In genomic region chr6:31729515-31729978, GRCh38 we compare ENCODE assay signal across 1 cellular context.
TF ChIP-seq lines count a peak whose summit lies in the region.

No MANE protein-coding gene starts in this region.

TF ChIP-seq in HepG2, 621 proteins besides CTCF, POLR2A, EP300 and RAD21 (continued from another document and continues in another):
- TF ChIP-seq, protein P1, sequence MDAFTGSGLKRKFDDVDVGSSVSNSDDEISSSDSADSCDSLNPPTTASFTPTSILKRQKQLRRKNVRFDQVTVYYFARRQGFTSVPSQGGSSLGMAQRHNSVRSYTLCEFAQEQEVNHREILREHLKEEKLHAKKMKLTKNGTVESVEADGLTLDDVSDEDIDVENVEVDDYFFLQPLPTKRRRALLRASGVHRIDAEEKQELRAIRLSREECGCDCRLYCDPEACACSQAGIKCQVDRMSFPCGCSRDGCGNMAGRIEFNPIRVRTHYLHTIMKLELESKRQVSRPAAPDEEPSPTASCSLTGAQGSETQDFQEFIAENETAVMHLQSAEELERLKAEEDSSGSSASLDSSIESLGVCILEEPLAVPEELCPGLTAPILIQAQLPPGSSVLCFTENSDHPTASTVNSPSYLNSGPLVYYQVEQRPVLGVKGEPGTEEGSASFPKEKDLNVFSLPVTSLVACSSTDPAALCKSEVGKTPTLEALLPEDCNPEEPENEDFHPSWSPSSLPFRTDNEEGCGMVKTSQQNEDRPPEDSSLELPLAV (CRISPR knock-in tag; conservative IDR thresholded peaks at IDR 0.05; ENCODE audit: low read depth): no peak
- TF ChIP-seq ZNF530 (CRISPR knock-in tag; IDR thresholded peaks at IDR 0.05; ENCODE audit: low read depth) (no peak), ZFP82 (CRISPR knock-in tag; IDR thresholded peaks at IDR 0.05; ENCODE audit: borderline replicate concordance) (no peak), PITX1 (CRISPR knock-in tag; IDR thresholded peaks at IDR 0.05) (peak; percentile 43; the same call in 1 of the 2 replicates), YY1 (IDR thresholded peaks at IDR 0.05; ENCODE audit: insufficient read depth, insufficient replicate concordance, low read depth, low read length) (peak; percentile 60), ZKSCAN1 (IDR thresholded peaks at IDR 0.05; ENCODE audit: low read length) (peak; percentile 66; the same call in 1 of the 2 replicates), SIX1 (CRISPR knock-in tag; IDR thresholded peaks at IDR 0.05; ENCODE audit: borderline replicate concordance) (no peak), SAP130 (CRISPR knock-in tag; IDR thresholded peaks at IDR 0.05; ENCODE audit: low read depth) (peak; percentile 79), MTF2 (CRISPR knock-in tag; IDR thresholded peaks at IDR 0.05; ENCODE audit: borderline replicate concordance) (no peak), TCF7 (IDR thresholded peaks at IDR 0.05; ENCODE audit: low read depth) (peak; percentile 5; the same call in 1 of the 2 replicates), RFX5 (IDR thresholded peaks at IDR 0.05; ENCODE audit: low read depth, low read length) (0 out of 2 replicates have a peak, but pooled peaks have one; percentile 6), ZNF503 (CRISPR knock-in tag; IDR thresholded peaks at IDR 0.05) (no peak), ZBTB42 (CRISPR knock-in tag; IDR thresholded peaks at IDR 0.05) (no peak), MXD4 (CRISPR knock-in tag; IDR thresholded peaks at IDR 0.05) (peak; percentile 73; the same call in 1 of the 2 replicates), TCF12 (IDR thresholded peaks at IDR 0.05) (no peak), TCF12 (CRISPR knock-in tag; IDR thresholded peaks at IDR 0.05) (no peak), JUND (CRISPR knock-in tag; IDR thresholded peaks at IDR 0.05) (0 out of 2 replicates have a peak, but pooled peaks have one; percentile 18), TP53 (CRISPR knock-in tag; conservative IDR thresholded peaks at IDR 0.05) (peak; percentile 78; the same call in 1 of the 2 replicates), PRDM4 (CRISPR knock-in tag; IDR thresholded peaks at IDR 0.05; ENCODE audit: borderline replicate concordance) (no peak; the same call in 1 of the 2 replicates), U2AF1 (optimal IDR thresholded peaks at IDR 0.05; ENCODE audit: low read depth, low read length) (no peak), HNF1B (CRISPR knock-in tag; IDR thresholded peaks at IDR 0.05) (peak; percentile 48; the same call in 1 of the 2 replicates), ZBTB8A (CRISPR knock-in tag; IDR thresholded peaks at IDR 0.05; ENCODE audit: borderline replicate concordance, low read depth) (no peak), ZNF124 (CRISPR knock-in tag; IDR thresholded peaks at IDR 0.05) (no peak; the same call in 1 of the 2 replicates), ZNF792 (CRISPR knock-in tag; IDR thresholded peaks at IDR 0.05) (peak; percentile 53; the same call in 1 of the 2 replicates), ZNF446 (CRISPR knock-in tag; IDR thresholded peaks at IDR 0.05) (no peak), SMARCE1 (IDR thresholded peaks at IDR 0.05; ENCODE audit: borderline replicate concordance) (no peak), RNF2 (conservative IDR thresholded peaks at IDR 0.05; ENCODE audit: low read depth) (no peak), MED8 (CRISPR knock-in tag; IDR thresholded peaks at IDR 0.05; ENCODE audit: insufficient replicate concordance) (peak; percentile 14), JDP2 (CRISPR knock-in tag; IDR thresholded peaks at IDR 0.05; ENCODE audit: borderline replicate concordance) (no peak), CSRNP1 (CRISPR knock-in tag; IDR thresholded peaks at IDR 0.05) (peak; percentile 80; the same call in 1 of the 2 replicates)
- TF ChIP-seq, protein P2, sequence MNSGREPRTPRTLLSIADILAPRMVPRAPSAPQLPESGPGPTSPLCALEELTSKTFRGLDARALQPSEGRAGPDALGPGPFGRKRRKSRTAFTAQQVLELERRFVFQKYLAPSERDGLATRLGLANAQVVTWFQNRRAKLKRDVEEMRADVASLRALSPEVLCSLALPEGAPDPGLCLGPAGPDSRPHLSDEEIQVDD (CRISPR knock-in tag; IDR thresholded peaks at IDR 0.05; ENCODE audit: borderline replicate concordance): no peak
- TF ChIP-seq, protein P3, sequence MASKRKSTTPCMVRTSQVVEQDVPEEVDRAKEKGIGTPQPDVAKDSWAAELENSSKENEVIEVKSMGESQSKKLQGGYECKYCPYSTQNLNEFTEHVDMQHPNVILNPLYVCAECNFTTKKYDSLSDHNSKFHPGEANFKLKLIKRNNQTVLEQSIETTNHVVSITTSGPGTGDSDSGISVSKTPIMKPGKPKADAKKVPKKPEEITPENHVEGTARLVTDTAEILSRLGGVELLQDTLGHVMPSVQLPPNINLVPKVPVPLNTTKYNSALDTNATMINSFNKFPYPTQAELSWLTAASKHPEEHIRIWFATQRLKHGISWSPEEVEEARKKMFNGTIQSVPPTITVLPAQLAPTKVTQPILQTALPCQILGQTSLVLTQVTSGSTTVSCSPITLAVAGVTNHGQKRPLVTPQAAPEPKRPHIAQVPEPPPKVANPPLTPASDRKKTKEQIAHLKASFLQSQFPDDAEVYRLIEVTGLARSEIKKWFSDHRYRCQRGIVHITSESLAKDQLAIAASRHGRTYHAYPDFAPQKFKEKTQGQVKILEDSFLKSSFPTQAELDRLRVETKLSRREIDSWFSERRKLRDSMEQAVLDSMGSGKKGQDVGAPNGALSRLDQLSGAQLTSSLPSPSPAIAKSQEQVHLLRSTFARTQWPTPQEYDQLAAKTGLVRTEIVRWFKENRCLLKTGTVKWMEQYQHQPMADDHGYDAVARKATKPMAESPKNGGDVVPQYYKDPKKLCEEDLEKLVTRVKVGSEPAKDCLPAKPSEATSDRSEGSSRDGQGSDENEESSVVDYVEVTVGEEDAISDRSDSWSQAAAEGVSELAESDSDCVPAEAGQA (IDR thresholded peaks at IDR 0.05; ENCODE audit: low read depth): no peak
- TF ChIP-seq, protein P3 (CRISPR knock-in tag; IDR thresholded peaks at IDR 0.05; ENCODE audit: borderline replicate concordance): no peak
- TF ChIP-seq, protein P4, sequence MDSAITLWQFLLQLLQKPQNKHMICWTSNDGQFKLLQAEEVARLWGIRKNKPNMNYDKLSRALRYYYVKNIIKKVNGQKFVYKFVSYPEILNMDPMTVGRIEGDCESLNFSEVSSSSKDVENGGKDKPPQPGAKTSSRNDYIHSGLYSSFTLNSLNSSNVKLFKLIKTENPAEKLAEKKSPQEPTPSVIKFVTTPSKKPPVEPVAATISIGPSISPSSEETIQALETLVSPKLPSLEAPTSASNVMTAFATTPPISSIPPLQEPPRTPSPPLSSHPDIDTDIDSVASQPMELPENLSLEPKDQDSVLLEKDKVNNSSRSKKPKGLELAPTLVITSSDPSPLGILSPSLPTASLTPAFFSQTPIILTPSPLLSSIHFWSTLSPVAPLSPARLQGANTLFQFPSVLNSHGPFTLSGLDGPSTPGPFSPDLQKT (CRISPR knock-in tag; IDR thresholded peaks at IDR 0.05; ENCODE audit: borderline replicate concordance): no peak
- TF ChIP-seq, protein P5, sequence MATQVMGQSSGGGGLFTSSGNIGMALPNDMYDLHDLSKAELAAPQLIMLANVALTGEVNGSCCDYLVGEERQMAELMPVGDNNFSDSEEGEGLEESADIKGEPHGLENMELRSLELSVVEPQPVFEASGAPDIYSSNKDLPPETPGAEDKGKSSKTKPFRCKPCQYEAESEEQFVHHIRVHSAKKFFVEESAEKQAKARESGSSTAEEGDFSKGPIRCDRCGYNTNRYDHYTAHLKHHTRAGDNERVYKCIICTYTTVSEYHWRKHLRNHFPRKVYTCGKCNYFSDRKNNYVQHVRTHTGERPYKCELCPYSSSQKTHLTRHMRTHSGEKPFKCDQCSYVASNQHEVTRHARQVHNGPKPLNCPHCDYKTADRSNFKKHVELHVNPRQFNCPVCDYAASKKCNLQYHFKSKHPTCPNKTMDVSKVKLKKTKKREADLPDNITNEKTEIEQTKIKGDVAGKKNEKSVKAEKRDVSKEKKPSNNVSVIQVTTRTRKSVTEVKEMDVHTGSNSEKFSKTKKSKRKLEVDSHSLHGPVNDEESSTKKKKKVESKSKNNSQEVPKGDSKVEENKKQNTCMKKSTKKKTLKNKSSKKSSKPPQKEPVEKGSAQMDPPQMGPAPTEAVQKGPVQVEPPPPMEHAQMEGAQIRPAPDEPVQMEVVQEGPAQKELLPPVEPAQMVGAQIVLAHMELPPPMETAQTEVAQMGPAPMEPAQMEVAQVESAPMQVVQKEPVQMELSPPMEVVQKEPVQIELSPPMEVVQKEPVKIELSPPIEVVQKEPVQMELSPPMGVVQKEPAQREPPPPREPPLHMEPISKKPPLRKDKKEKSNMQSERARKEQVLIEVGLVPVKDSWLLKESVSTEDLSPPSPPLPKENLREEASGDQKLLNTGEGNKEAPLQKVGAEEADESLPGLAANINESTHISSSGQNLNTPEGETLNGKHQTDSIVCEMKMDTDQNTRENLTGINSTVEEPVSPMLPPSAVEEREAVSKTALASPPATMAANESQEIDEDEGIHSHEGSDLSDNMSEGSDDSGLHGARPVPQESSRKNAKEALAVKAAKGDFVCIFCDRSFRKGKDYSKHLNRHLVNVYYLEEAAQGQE (IDR thresholded peaks at IDR 0.05; ENCODE audit: borderline replicate concordance in 1 of 2, low read depth in 1 of 2, low read length in 2 of 2): no peak
